In genomic region chr3:159787191-159787590, GRCh38 we compare ENCODE assay signal across 9 cellular contexts. TPM values are rescaled to one million over a fixed set of nuclear protein-coding genes. Genes with fewer than 3 reads are reported as not detected.
DNase-seq lines count a peak whose midpoint lies in the region; ATAC-seq and TF ChIP-seq lines count a peak whose summit lies in the region.
"Had no signal": no experiment of that assay in that cellular context is flagged by ENCODE, and none has a peak within 500 bp of the region (broad histone marks: within the 10 kb centered on the region; RNA-seq: fewer than 3 reads in every experiment).

No MANE protein-coding gene starts in this region.

- no peak for TF ChIP-seq CTCF in endodermal cell (conservative IDR thresholded peaks at IDR 0.05)
- no peak for TF ChIP-seq CTCF in omental fat pad (IDR thresholded peaks at IDR 0.05)

- H3K36me3 Mint-ChIP-seq in endodermal cell (ENCODE audit: low read depth) = no peaks in the 10 kb centered on the region

- ATAC-seq in omental fat pad (ENCODE audit: low FRiP score) (peak; percentile 43), GM19324 (IDR thresholded peaks at IDR 0.05; ENCODE audit: low FRiP score, unreplicated experiment) (no peak)

- H3K9me3 ChIP-seq in endodermal cell (ENCODE audit: control insufficient read depth, low read length) = no peaks in the 10 kb centered on the region

- H3K27me3 ChIP-seq in endodermal cell (ENCODE audit: control insufficient read depth, insufficient read depth, low read length, poor library complexity, severe bottlenecking) = no peaks in the 10 kb centered on the region

- H3K4me1 Mint-ChIP-seq in endodermal cell = peaks cover 37% of the 10 kb centered on the region

- H3K27ac Mint-ChIP-seq in endodermal cell = peak overlapping the region; percentile 64

- DNase-seq in DMS 273 (lab: John Stamatoyannopoulos, UW; ENCODE audit: unreplicated experiment) (peak; percentile 48), NCI-H460 (ENCODE audit: extremely low read depth, low read depth) (peak; percentile 59), endodermal cell (no peak), omental fat pad (ENCODE audit: low spot score) (no peak), SKM-1 treated with dmso at 0.1 percent for 144 hours (lab: John Stamatoyannopoulos, UW; ENCODE audit: unreplicated experiment) (no peak), NOMO-1 treated with DMSO at 0.1 percent for 48 hours (lab: John Stamatoyannopoulos, UW; ENCODE audit: unreplicated experiment) (no peak)
- no peak for DNase-seq in activated naive CD4-positive, alpha-beta T cell treated with anti-CD3 and anti-CD28 coated beads, Interleukin-2, amount 50 U/mL, for 16 hours
- DNase-seq: activated CD8-positive, alpha-beta memory T cell treated with anti-CD3 and anti-CD28 coated beads, Interleukin-2, amount 50 U/mL, for 48 hours had no signal

- 60 to 80% methylated on average over 1 to 3 of the region's 4 CpGs for WGBS in endodermal cell (ENCODE audit: insufficient coverage in 1 of 2, insufficient read length in 1 of 2), 2 experiments

- no peak overlapping the region for H3K27ac ChIP-seq in endodermal cell (ENCODE audit: low read depth, low read length)

- no peak overlapping the region for H3K9ac ChIP-seq in endodermal cell (ENCODE audit: extremely low read depth, low read length, poor library complexity, severe bottlenecking)

- H3K4me3 ChIP-seq in endodermal cell (ENCODE audit: low read length) = no peak overlapping the region

- H3K36me3 ChIP-seq in endodermal cell (ENCODE audit: control insufficient read depth, insufficient read depth, low read length) = no peaks in the 10 kb centered on the region

- no peak overlapping the region for H3K4me3 Mint-ChIP-seq in endodermal cell

- no peaks in the 10 kb centered on the region for H3K27me3 Mint-ChIP-seq in endodermal cell (ENCODE audit: insufficient read depth)

- H3K4me1 ChIP-seq in endodermal cell (ENCODE audit: control insufficient read depth, insufficient read depth, low read length) = peaks cover 34% of the 10 kb centered on the region

- no peaks in the 10 kb centered on the region for H3K9me3 Mint-ChIP-seq in endodermal cell

RNA-seq across cellular contexts. Expression of gene SCHIP1, which starts 52.5 kb away (rescaled TPM):
- 0.35 and 1.9 TPM in 2 replicates for total RNA-seq in NCI-H460 (2014; rRNA removed; shearing (Covaris generic))
- polyA plus RNA-seq in NCI-H460 (2014; cell fraction: nucleus; rRNA removed) = 0.91 and 3.4 TPM in 2 replicates
- total RNA-seq in endodermal cell (under 1 TPM; 0.64 to 0.84 TPM), omental fat pad (10 to 100 TPM in 1 of 4 donors, 1 to 10 TPM in 3; 2.7 to 13.9 (median 6.0) TPM)
- polyA plus RNA-seq in endodermal cell (2013, experiment 1 of 2) = 54.3 TPM
- 49.1 TPM for polyA plus RNA-seq in endodermal cell (2013, experiment 2 of 2)

Comparison
In these comparisons a context has a peak if more than half of its experiments do, and no peak if none do; other contexts are left out.
1. DNase-seq: peak in DMS 273 (single experiment) and NCI-H460 (single experiment); none in endodermal cell (single experiment), omental fat pad (single experiment), SKM-1 treated with dmso at 0.1 percent for 144 hours (single experiment), NOMO-1 treated with DMSO at 0.1 percent for 48 hours (single experiment) and activated naive CD4-positive, alpha-beta T cell treated with anti-CD3 and anti-CD28 coated beads, Interleukin-2, amount 50 U/mL, for 16 hours (single experiment).